36 cellular contexts compared by ENCODE assay signal in the genomic region with DNA sequence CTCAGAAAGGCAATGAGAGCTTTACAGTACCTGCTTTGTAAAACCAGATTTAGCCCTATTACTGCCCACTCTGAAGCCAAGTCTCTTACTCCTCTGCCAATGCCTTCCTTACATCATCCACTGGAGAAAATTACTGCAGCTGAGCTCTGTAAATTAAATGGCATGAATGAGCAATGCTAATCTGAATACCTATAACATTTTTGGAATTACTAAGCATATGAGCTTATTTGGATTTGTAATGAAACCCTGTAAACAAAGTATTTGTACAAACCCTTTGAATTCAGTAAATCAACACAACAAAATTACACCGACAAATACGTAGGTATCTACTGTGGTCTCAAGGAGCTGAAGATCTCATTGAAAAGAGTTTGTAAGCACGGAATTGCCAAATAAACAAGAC. TPM values are rescaled to one million over a fixed set of nuclear protein-coding genes. Genes with fewer than 3 reads are reported as not detected.
DNase-seq lines count a peak whose midpoint lies in the region; ATAC-seq, FAIRE-seq and TF ChIP-seq lines count a peak whose summit lies in the region.
"Had no signal": no experiment of that assay in that cellular context is flagged by ENCODE, and none has a peak within 500 bp of the region (broad histone marks: within the 10 kb centered on the region; RNA-seq: fewer than 3 reads in every experiment).

No MANE protein-coding gene starts in this region.

- H3K36me3 Mint-ChIP-seq in GM23338 (ENCODE audit: low read depth): peaks cover 14% of the 10 kb centered on the region; the same call in 2 of the 3 replicates
- H3K36me3 Mint-ChIP-seq in astrocyte (ENCODE audit: low read depth, unreplicated experiment): peaks cover 12% of the 10 kb centered on the region
- H3K36me3 Mint-ChIP-seq in activated T-helper 1 cell treated with anti-CD3 and anti-CD28 coated beads, Interleukin-12 subunit alpha, Interleukin-12 subunit beta, Interleukin-2, Interleukin-4 antibody, amounts not matched to agents 30 ng/mL and 10 ng/mL and 1 ng/mL, durations not matched to agents 14 hours and 24 hours and 36 hours (ENCODE audit: low read depth): peaks cover 18% of the 10 kb centered on the region

- H3K4me3 ChIP-seq in AG09309 (ENCODE audit: control insufficient read depth, low read depth, low read length): no peak overlapping the region
- no peak overlapping the region for H3K4me3 ChIP-seq in GM23338
- no peak overlapping the region for H3K4me3 ChIP-seq in astrocyte (ENCODE audit: insufficient read depth, low read depth, low read length)
- no peak overlapping the region for H3K4me3 ChIP-seq in mesendoderm (ENCODE audit: low read length)
- H3K4me3 ChIP-seq in upper lobe of right lung: no peak overlapping the region
- H3K4me3 ChIP-seq: ascending aorta, HAP-1, left lung, ovary, right atrium auricular region, spleen, suprapubic skin had no signal

- H2BK5ac ChIP-seq in mesendoderm (ENCODE audit: low read length): no peak overlapping the region

- H3K9me3 Mint-ChIP-seq in GM23338 (no peaks in the 10 kb centered on the region), astrocyte (ENCODE audit: unreplicated experiment) (no peaks in the 10 kb centered on the region)
- H3K9me3 Mint-ChIP-seq in activated T-helper 1 cell treated with anti-CD3 and anti-CD28 coated beads, Interleukin-12 subunit alpha, Interleukin-12 subunit beta, Interleukin-2, Interleukin-4 antibody, amounts not matched to agents 30 ng/mL and 10 ng/mL and 1 ng/mL, durations not matched to agents 14 hours and 24 hours and 36 hours: peaks cover 5% of the 10 kb centered on the region
- H3K9me3 Mint-ChIP-seq: natural killer cell treated with Interleukin-12 subunit alpha and Interleukin-12 subunit beta and Interleukin-15 and Interleukin-18, amount 100 ng/mL, for 72 hours had no signal

- H3K9ac ChIP-seq in astrocyte (ENCODE audit: low read length): no peak overlapping the region
- H3K9ac ChIP-seq in mesendoderm (ENCODE audit: low read length): no peak overlapping the region

- H4K8ac ChIP-seq in mesendoderm (ENCODE audit: low read depth, low read length): no peak overlapping the region

- peaks cover 8% of the 10 kb centered on the region for H3K4me1 Mint-ChIP-seq in GM23338
- H3K4me1 Mint-ChIP-seq in astrocyte (ENCODE audit: low read depth, unreplicated experiment): peaks cover 15% of the 10 kb centered on the region
- peaks cover 13% of the 10 kb centered on the region for H3K4me1 Mint-ChIP-seq in activated T-helper 1 cell treated with anti-CD3 and anti-CD28 coated beads, Interleukin-12 subunit alpha, Interleukin-12 subunit beta, Interleukin-2, Interleukin-4 antibody, amounts not matched to agents 30 ng/mL and 10 ng/mL and 1 ng/mL, durations not matched to agents 14 hours and 24 hours and 36 hours (ENCODE audit: low read depth)

- TF ChIP-seq CTCF in AG09309 (IDR thresholded peaks at IDR 0.05; ENCODE audit: control insufficient read depth, insufficient read depth, low read depth, low read length, missing control alignments) (no peak), GM23338 (conservative IDR thresholded peaks at IDR 0.05; ENCODE audit: low read depth in 2 of 2) (no peak), astrocyte (IDR thresholded peaks at IDR 0.05; ENCODE audit: insufficient read depth, low read depth, low read length) (no peak), upper lobe of right lung (IDR thresholded peaks at IDR 0.05) (no peak)

- H4K5ac ChIP-seq in mesendoderm (ENCODE audit: low read length): no peak overlapping the region

- no peak overlapping the region for H2BK15ac ChIP-seq in mesendoderm (replicated peaks; ENCODE audit: low read depth)

- no CpG with 5 or more reads among the region's 3 CpGs for WGBS in mesendoderm (ENCODE audit: extremely low coverage, insufficient coverage, low lambda C conversion rate)

- H3K9me3 ChIP-seq in astrocyte (ENCODE audit: insufficient read depth, low read depth, low read length) (no peaks in the 10 kb centered on the region), upper lobe of right lung (no peaks in the 10 kb centered on the region)
- H3K9me3 ChIP-seq: ascending aorta, HAP-1, ovary, suprapubic skin had no signal

- H3K27ac Mint-ChIP-seq in GM23338 (peak overlapping the region; percentile 40; the same call in 1 of the 2 replicates), astrocyte (ENCODE audit: unreplicated experiment) (no peak overlapping the region)
- H3K27ac Mint-ChIP-seq in activated T-helper 1 cell treated with anti-CD3 and anti-CD28 coated beads, Interleukin-12 subunit alpha, Interleukin-12 subunit beta, Interleukin-2, Interleukin-4 antibody, amounts not matched to agents 30 ng/mL and 10 ng/mL and 1 ng/mL, durations not matched to agents 14 hours and 24 hours and 36 hours: no peak overlapping the region
- H3K27ac Mint-ChIP-seq: activated CD4-positive, alpha-beta T cell treated with anti-CD3 and anti-CD28 coated beads, Interleukin-2, amount 10 ng/mL, durations not matched to agents 7 days and 5 days; activated CD8-positive, alpha-beta memory T cell treated with anti-CD3 and anti-CD28 coated beads, Interleukin-2, amount 10 ng/mL, durations not matched to agents 7 days and 5 days; activated T-cell treated with anti-CD3 and anti-CD28 coated beads, Interleukin-2, amount 50 U/mL, for 72 hours; immature natural killer cell; natural killer cell treated with Interleukin-12 subunit alpha and Interleukin-12 subunit beta and Interleukin-15 and Interleukin-18, amount 100 ng/mL, for 72 hours had no signal

- H3K4me2 ChIP-seq in GM23338 (no peak overlapping the region), astrocyte (ENCODE audit: low read length) (peak overlapping the region; percentile 26), mesendoderm (ENCODE audit: low read length) (no peak overlapping the region)

- H3K27me3 Mint-ChIP-seq in GM23338 (ENCODE audit: insufficient read depth, low read depth, poor library complexity) (no peaks in the 10 kb centered on the region), astrocyte (ENCODE audit: low read depth, unreplicated experiment) (no peaks in the 10 kb centered on the region)
- no peaks in the 10 kb centered on the region for H3K27me3 Mint-ChIP-seq in activated T-helper 1 cell treated with anti-CD3 and anti-CD28 coated beads, Interleukin-12 subunit alpha, Interleukin-12 subunit beta, Interleukin-2, Interleukin-4 antibody, amounts not matched to agents 30 ng/mL and 10 ng/mL and 1 ng/mL, durations not matched to agents 14 hours and 24 hours and 36 hours (ENCODE audit: insufficient read depth)
- H3K27me3 Mint-ChIP-seq: activated CD4-positive, alpha-beta T cell treated with anti-CD3 and anti-CD28 coated beads, Interleukin-2, amount 10 ng/mL, durations not matched to agents 7 days and 5 days; activated CD8-positive, alpha-beta memory T cell treated with anti-CD3 and anti-CD28 coated beads, Interleukin-2, amount 10 ng/mL, durations not matched to agents 7 days and 5 days; CD8-positive, alpha-beta memory T cell; natural killer cell treated with Interleukin-12 subunit alpha and Interleukin-12 subunit beta and Interleukin-15 and Interleukin-18, amount 100 ng/mL, for 72 hours; stimulated activated naive B cell treated with anti-CD40 and anti-IgM and Interleukin-4, amounts not matched to agents 10 μg/mL and 1 μg/mL and 100 μg/mL, for 72 hours had no signal

- peaks cover 1% of the 10 kb centered on the region for H3K79me1 ChIP-seq in mesendoderm (ENCODE audit: low read length)

- H3K27ac ChIP-seq in GM23338 (ENCODE audit: low read depth) (no peak overlapping the region), astrocyte (ENCODE audit: low read depth, low read length) (peak overlapping the region; percentile 35), mesendoderm (ENCODE audit: low read depth, low read length) (no peak overlapping the region), upper lobe of right lung (no peak overlapping the region)
- H3K27ac ChIP-seq: ascending aorta, epithelial cell of prostate, HL-60, left lung, ovary, right atrium auricular region, spleen, suprapubic skin, VCaP had no signal

- H4K20me1 ChIP-seq in GM23338 (replicated peaks; ENCODE audit: insufficient read depth) (no peaks in the 10 kb centered on the region; the same call in 1 of the 2 replicates), astrocyte (ENCODE audit: insufficient read depth, low read length) (peaks cover 7% of the 10 kb centered on the region)

- H3F3A ChIP-seq in GM23338 (replicated peaks; ENCODE audit: low read depth): no peaks in the 10 kb centered on the region

- no peak overlapping the region for H3K4ac ChIP-seq in mesendoderm (ENCODE audit: low read depth, low read length)

- H3K36me3 ChIP-seq in GM23338 (ENCODE audit: insufficient read depth) (no peaks in the 10 kb centered on the region), astrocyte (ENCODE audit: insufficient read depth, low read length) (peaks cover 1% of the 10 kb centered on the region), mesendoderm (ENCODE audit: control insufficient read depth, insufficient read depth, low read length) (no peaks in the 10 kb centered on the region), upper lobe of right lung (no peaks in the 10 kb centered on the region)
- H3K36me3 ChIP-seq: ascending aorta, ovary, suprapubic skin had no signal

- intact Hi-C loops in upper lobe of right lung (cut with DNase I): no loop called here
- intact Hi-C loops in activated T-helper 1 cell treated with anti-CD3 and anti-CD28 coated beads, Interleukin-12 subunit alpha, Interleukin-12 subunit beta, Interleukin-2, Interleukin-4 antibody, amounts not matched to agents 30 ng/mL and 10 ng/mL and 1 ng/mL, durations not matched to agents 14 hours and 24 hours and 36 hours (cut with micrococcal nuclease): no loop called here

- H3K23ac ChIP-seq in mesendoderm (ENCODE audit: low read length): no peak overlapping the region

- no peak overlapping the region for H2AK5ac ChIP-seq in mesendoderm (ENCODE audit: low read length)

- H3K18ac ChIP-seq in mesendoderm (ENCODE audit: low read length): no peak overlapping the region

- no peak overlapping the region for H2BK120ac ChIP-seq in mesendoderm (ENCODE audit: low read depth, low read length)

- no peaks in the 10 kb centered on the region for H3K4me1 ChIP-seq in GM23338 (ENCODE audit: insufficient read depth)
- peaks cover 21% of the 10 kb centered on the region for H3K4me1 ChIP-seq in astrocyte (ENCODE audit: insufficient read depth, low read length)
- no peaks in the 10 kb centered on the region for H3K4me1 ChIP-seq in mesendoderm (ENCODE audit: control insufficient read depth, low read depth, low read length)
- H3K4me1 ChIP-seq in upper lobe of right lung: no peaks in the 10 kb centered on the region
- H3K4me1 ChIP-seq: left lung, suprapubic skin had no signal

- H3K79me2 ChIP-seq in GM23338 (replicated peaks; ENCODE audit: insufficient read depth) (peaks cover 8% of the 10 kb centered on the region; the same call in 1 of the 2 replicates), astrocyte (ENCODE audit: insufficient read depth, low read length) (peaks cover 53% of the 10 kb centered on the region), mesendoderm (ENCODE audit: control insufficient read depth, insufficient read depth, low read length) (no peaks in the 10 kb centered on the region)

- peak; percentile 16 for DNase-seq in AG09309 (ENCODE audit: low read depth)
- DNase-seq in GM23338 (ENCODE audit: low spot score): no peak
- peak; percentile 69 for DNase-seq in astrocyte (ENCODE audit: low read depth)
- peak; percentile 25 for DNase-seq in mesendoderm
- DNase-seq in upper lobe of right lung: no peak
- no peak for DNase-seq in activated T-helper 1 cell treated with anti-CD3 and anti-CD28 coated beads, Interleukin-12 subunit alpha, Interleukin-12 subunit beta, Interleukin-2, Interleukin-4 antibody, amounts not matched to agents 30 ng/mL and 10 ng/mL and 1 ng/mL, durations not matched to agents 14 hours and 24 hours and 36 hours (ENCODE audit: low spot score)
- no peak for DNase-seq in activated CD4-positive, CD25-positive, alpha-beta regulatory T cell (lab: John Stamatoyannopoulos, UW)
- DNase-seq: activated CD4-positive, alpha-beta T cell treated with anti-CD3 and anti-CD28 coated beads, Interleukin-2, amount 10 ng/mL, durations not matched to agents 7 days and 5 days; activated CD8-positive, alpha-beta memory T cell treated with anti-CD3 and anti-CD28 coated beads, Interleukin-2, amount 10 ng/mL, durations not matched to agents 7 days and 5 days; activated T-cell treated with anti-CD3 and anti-CD28 coated beads, Interleukin-2, amount 50 U/mL, for 72 hours; CD8-positive, alpha-beta memory T cell; cerebellar nuclear complex; DMS153; foreskin melanocyte; GF-D8; immature natural killer cell; left lung; midbrain; NCI-H1048; NCI-H1694 treated with DMSO at 0.1 percent for 48 hours; NCI-H69; ovary; RPMI8226; spleen; stimulated activated CD4-positive, alpha-beta T cell treated with anti-CD3 and anti-CD28 coated beads, Interleukin-2, amount 100 ng/mL, for 48 hours; stimulated activated naive B cell treated with anti-CD40 and anti-IgM and Interleukin-4, amounts not matched to agents 10 μg/mL and 1 μg/mL and 100 μg/mL, for 72 hours had no signal

- H3K9me2 ChIP-seq in GM23338 (ENCODE audit: insufficient read depth): no peaks in the 10 kb centered on the region

- H2AFZ ChIP-seq in GM23338 (no peak overlapping the region), astrocyte (ENCODE audit: low read depth, low read length) (no peak overlapping the region)

- H3K27me3 ChIP-seq in GM23338 (ENCODE audit: insufficient read depth) (no peaks in the 10 kb centered on the region), astrocyte (ENCODE audit: insufficient read depth, low read length) (no peaks in the 10 kb centered on the region), mesendoderm (ENCODE audit: insufficient read depth, low read length, poor library complexity) (no peaks in the 10 kb centered on the region), upper lobe of right lung (no peaks in the 10 kb centered on the region)
- H3K27me3 ChIP-seq: ascending aorta, left lung, ovary, right atrium auricular region, spleen, suprapubic skin had no signal

- H3K4me3 Mint-ChIP-seq in GM23338: no peak overlapping the region
- no peak overlapping the region for H3K4me3 Mint-ChIP-seq in astrocyte (ENCODE audit: unreplicated experiment)
- H3K4me3 Mint-ChIP-seq in activated T-helper 1 cell treated with anti-CD3 and anti-CD28 coated beads, Interleukin-12 subunit alpha, Interleukin-12 subunit beta, Interleukin-2, Interleukin-4 antibody, amounts not matched to agents 30 ng/mL and 10 ng/mL and 1 ng/mL, durations not matched to agents 14 hours and 24 hours and 36 hours: no peak overlapping the region
- H3K4me3 Mint-ChIP-seq: activated CD4-positive, alpha-beta T cell treated with anti-CD3 and anti-CD28 coated beads, Interleukin-2, amount 10 ng/mL, durations not matched to agents 7 days and 5 days; activated CD8-positive, alpha-beta memory T cell treated with anti-CD3 and anti-CD28 coated beads, Interleukin-2, amount 10 ng/mL, durations not matched to agents 7 days and 5 days; activated T-cell treated with anti-CD3 and anti-CD28 coated beads, Interleukin-2, amount 50 U/mL, for 72 hours; CD8-positive, alpha-beta memory T cell; immature natural killer cell; natural killer cell treated with Interleukin-12 subunit alpha and Interleukin-12 subunit beta and Interleukin-15 and Interleukin-18, amount 100 ng/mL, for 72 hours; stimulated activated naive B cell treated with anti-CD40 and anti-IgM and Interleukin-4, amounts not matched to agents 10 μg/mL and 1 μg/mL and 100 μg/mL, for 72 hours had no signal

- FAIRE-seq in astrocyte (lab: Jason Lieb, UNC): no peak

- no peak overlapping the region for H3K56ac ChIP-seq in mesendoderm (ENCODE audit: low read length)

- ATAC-seq in GM23338: no peak
- ATAC-seq in upper lobe of right lung: no peak
- ATAC-seq in GM21737 (IDR thresholded peaks at IDR 0.05; ENCODE audit: unreplicated experiment): no peak
- ATAC-seq: activated CD8-positive, alpha-beta memory T cell treated with anti-CD3 and anti-CD28 coated beads, Interleukin-2, amount 10 ng/mL, durations not matched to agents 7 days and 5 days; activated naive CD4-positive, alpha-beta T cell treated with anti-CD3 and anti-CD28 coated beads, Interleukin-2, amount 50 U/mL, for 72 hours; activated T-cell treated with anti-CD3 and anti-CD28 coated beads, Interleukin-2, amount 50 U/mL, for 72 hours; left lung; natural killer cell treated with Interleukin-12 subunit alpha and Interleukin-12 subunit beta and Interleukin-15 and Interleukin-18, amount 100 ng/mL, for 72 hours; stimulated activated naive B cell treated with anti-CD40 and anti-IgM and Interleukin-4, amounts not matched to agents 10 μg/mL and 1 μg/mL and 100 μg/mL, for 72 hours had no signal

RNA-seq across cellular contexts. Expression of gene CCNY, which starts 12.1 kb away (rescaled TPM):
- 29.0 and 32.0 TPM in 2 replicates for total RNA-seq in GM23338 (2014; rRNA removed; shearing (Covaris generic))
- polyA plus RNA-seq in GM23338 (2016; fragmentation: Nextera tagmentation; extraction: Ambion mirVana): 14.2 and 17.4 TPM in 2 replicates
- total RNA-seq in astrocyte (85.9 and 89.4 TPM in 2 replicates), upper lobe of right lung (85.4 TPM)
- polyA plus RNA-seq in mesendoderm (2013, experiment 1 of 2): 36.6 TPM
- polyA plus RNA-seq in mesendoderm (2013, experiment 2 of 2): 36.9 TPM
- 56.5 and 71.0 TPM in 2 replicates for total RNA-seq in activated T-helper 1 cell treated with anti-CD3 and anti-CD28 coated beads, Interleukin-12 subunit alpha, Interleukin-12 subunit beta, Interleukin-2, Interleukin-4 antibody, amounts not matched to agents 30 ng/mL and 10 ng/mL and 1 ng/mL, durations not matched to agents 14 hours and 24 hours and 36 hours

Comparison
In these comparisons a context has a peak if more than half of its experiments do, and no peak if none do; other contexts are left out.
1. DNase-seq: peak in AG09309 (single experiment), astrocyte (single experiment) and mesendoderm (single experiment); none in GM23338 (single experiment), upper lobe of right lung (single experiment), activated T-helper 1 cell treated with anti-CD3 and anti-CD28 coated beads, Interleukin-12 subunit alpha, Interleukin-12 subunit beta, Interleukin-2, Interleukin-4 antibody, amounts not matched to agents 30 ng/mL and 10 ng/mL and 1 ng/mL, durations not matched to agents 14 hours and 24 hours and 36 hours (single experiment) and activated CD4-positive, CD25-positive, alpha-beta regulatory T cell (0 of 4).